Comparison of ENCODE assay signal across 16 cellular contexts in genomic region chr17:50817838-50818237, GRCh38. TPM values are rescaled to one million over a fixed set of nuclear protein-coding genes. Genes with fewer than 3 reads are reported as not detected.
DNase-seq lines count a peak whose midpoint lies in the region; ATAC-seq and TF ChIP-seq lines count a peak whose summit lies in the region.
"Had no signal": no experiment of that assay in that cellular context is flagged by ENCODE, and none has a peak within 500 bp of the region (broad histone marks: within the 10 kb centered on the region; RNA-seq: fewer than 3 reads in every experiment).

No MANE protein-coding gene starts in this region.

- no peak overlapping the region for H3K4me3 Mint-ChIP-seq in WTC11
- no peak overlapping the region for H3K4me3 Mint-ChIP-seq in activated CD4-positive, alpha-beta memory T cell treated with anti-CD3 and anti-CD28 coated beads, Interleukin-2, amount 10 ng/mL, durations not matched to agents 7 days and 5 days
- H3K4me3 Mint-ChIP-seq: activated CD8-positive, alpha-beta T cell treated with anti-CD3 and anti-CD28 coated beads, Interleukin-2, amount 10 ng/mL, durations not matched to agents 7 days and 5 days had no signal

- ATAC-seq in WTC11 (peak; percentile 32; the same call in 1 of the 2 replicates), HG03139 (IDR thresholded peaks at IDR 0.05; ENCODE audit: unreplicated experiment) (no peak)

- in situ Hi-C loops in ACHN (cut with HindIII; ENCODE audit: low pct_ligation_motif_present, low pct_unique_long_range_greater_than_20kb, low sequenced_read_pairs) = no loop called here

- H3K27ac Mint-ChIP-seq in WTC11 = no peak overlapping the region
- no peak overlapping the region for H3K27ac Mint-ChIP-seq in activated CD4-positive, alpha-beta memory T cell treated with anti-CD3 and anti-CD28 coated beads, Interleukin-2, amount 10 ng/mL, durations not matched to agents 7 days and 5 days
- H3K27ac Mint-ChIP-seq: activated CD8-positive, alpha-beta T cell treated with anti-CD3 and anti-CD28 coated beads, Interleukin-2, amount 10 ng/mL, durations not matched to agents 7 days and 5 days; immature natural killer cell had no signal

- POLR2A ChIA-PET in WTC11 (lab: Charles Lee) = no interaction called here
- POLR2A ChIA-PET in activated CD4-positive, alpha-beta memory T cell treated with anti-CD3 and anti-CD28 coated beads, Interleukin-2, amount 10 ng/mL, durations not matched to agents 7 days and 5 days (lab: Charles Lee) = no interaction called here

- CTCF ChIA-PET in WTC11 (lab: Charles Lee) = interaction anchor here (0.5 to 4.1 kb wide), 8 partner anchors 9 to 35 kb away, joined by 3 to 29 read pairs (median 4); partner anchors contain the start of gene WFIKKN2
- CTCF ChIA-PET in activated CD4-positive, alpha-beta memory T cell treated with anti-CD3 and anti-CD28 coated beads, Interleukin-2, amount 10 ng/mL, durations not matched to agents 7 days and 5 days (lab: Charles Lee) = interaction anchor here (1.0 to 2.2 kb wide), 9 partner anchors 11 to 139 kb away, joined by 3 to 14 read pairs (median 6); partner anchors contain the start of gene ANKRD40CL

- no peak overlapping the region for H3K4me3 ChIP-seq in coronary artery
- H3K4me3 ChIP-seq: SJCRH30 had no signal

- DNase-seq in ACHN (peak; percentile 79), HS-5 (ENCODE audit: low read depth) (peak; percentile 30), WTC11 (ENCODE audit: low spot score) (no peak), iPS-NIHi7 (ENCODE audit: extremely low spot score) (peak; percentile 57), coronary artery (ENCODE audit: low spot score) (no peak), inferior parietal cortex (ENCODE audit: extremely low spot score) (no peak)
- no peak for DNase-seq in activated CD4-positive, alpha-beta memory T cell treated with anti-CD3 and anti-CD28 coated beads, Interleukin-2, amount 10 ng/mL, durations not matched to agents 7 days and 5 days
- DNase-seq: NCI-H1694 treated with DMSO at 0.1 percent for 48 hours had no signal

- no peak overlapping the region for H3K27ac ChIP-seq in coronary artery
- H3K27ac ChIP-seq: gastrocnemius medialis, SJCRH30 had no signal

- TF ChIP-seq CTCF in WTC11 (IDR thresholded peaks at IDR 0.05) (no peak), coronary artery (IDR thresholded peaks at IDR 0.05) (no peak)

- peaks cover 4% of the 10 kb centered on the region; the same call in 1 of the 2 replicates for H3K9me3 Mint-ChIP-seq in WTC11
- H3K9me3 Mint-ChIP-seq in activated CD4-positive, alpha-beta memory T cell treated with anti-CD3 and anti-CD28 coated beads, Interleukin-2, amount 10 ng/mL, durations not matched to agents 7 days and 5 days = no peaks in the 10 kb centered on the region

- H3K27me3 Mint-ChIP-seq in WTC11 (ENCODE audit: low read depth) = no peaks in the 10 kb centered on the region
- peaks cover 36% of the 10 kb centered on the region for H3K27me3 Mint-ChIP-seq in activated CD4-positive, alpha-beta memory T cell treated with anti-CD3 and anti-CD28 coated beads, Interleukin-2, amount 10 ng/mL, durations not matched to agents 7 days and 5 days

- H3K4me1 Mint-ChIP-seq in WTC11 = peaks cover 10% of the 10 kb centered on the region
- peaks cover 27% of the 10 kb centered on the region for H3K4me1 Mint-ChIP-seq in activated CD4-positive, alpha-beta memory T cell treated with anti-CD3 and anti-CD28 coated beads, Interleukin-2, amount 10 ng/mL, durations not matched to agents 7 days and 5 days

- H3K36me3 Mint-ChIP-seq in WTC11 = no peaks in the 10 kb centered on the region
- H3K36me3 Mint-ChIP-seq in activated CD4-positive, alpha-beta memory T cell treated with anti-CD3 and anti-CD28 coated beads, Interleukin-2, amount 10 ng/mL, durations not matched to agents 7 days and 5 days (ENCODE audit: low read depth) = no peaks in the 10 kb centered on the region
- H3K36me3 Mint-ChIP-seq: immature natural killer cell had no signal

TF ChIP-seq in WTC11, 78 proteins besides CTCF, POLR2A, EP300 and RAD21:
- TF ChIP-seq ATF2 (CRISPR knock-in tag; IDR thresholded peaks at IDR 0.05; ENCODE audit: borderline replicate concordance, low read depth) = no peak
- TF ChIP-seq CBFB (CRISPR knock-in tag; IDR thresholded peaks at IDR 0.05; ENCODE audit: low read depth) = no peak
- no peak for TF ChIP-seq E2F4 (CRISPR knock-in tag; IDR thresholded peaks at IDR 0.05; ENCODE audit: borderline replicate concordance, low read depth)
- TF ChIP-seq ZNF512 (CRISPR knock-in tag; IDR thresholded peaks at IDR 0.05; ENCODE audit: borderline replicate concordance) = no peak
TF ChIP-seq in WTC11: peak in this region for 0.

RNA-seq across cellular contexts. Expression of gene WFIKKN2, which starts 17.5 kb away (rescaled TPM):
- total RNA-seq in WTC11 (2021) = 0.07 to 0.11 TPM (median 0.09 TPM) in 3 replicates
- not detected for total RNA-seq in activated CD4-positive, alpha-beta memory T cell treated with anti-CD3 and anti-CD28 coated beads, Interleukin-2, amount 10 ng/mL, durations not matched to agents 7 days and 5 days
- total RNA-seq: activated CD8-positive, alpha-beta T cell treated with anti-CD3 and anti-CD28 coated beads, Interleukin-2, amount 10 ng/mL, durations not matched to agents 7 days and 5 days; SJCRH30 had no signal

RNA-seq across cellular contexts. Expression of gene TOB1, which starts 48.3 kb away (rescaled TPM):
- 33.5 to 37.9 TPM (median 36.0 TPM) in 3 replicates for total RNA-seq in WTC11 (2021)
- 100 to 1,000 TPM; 121 to 124 TPM for total RNA-seq in activated CD4-positive, alpha-beta memory T cell treated with anti-CD3 and anti-CD28 coated beads, Interleukin-2, amount 10 ng/mL, durations not matched to agents 7 days and 5 days

RNA-seq across cellular contexts. Expression of gene ANKRD40CL, which starts 50.5 kb away (rescaled TPM):
- total RNA-seq in WTC11 (2021) = not detected in 3 replicates
- not detected for total RNA-seq in activated CD4-positive, alpha-beta memory T cell treated with anti-CD3 and anti-CD28 coated beads, Interleukin-2, amount 10 ng/mL, durations not matched to agents 7 days and 5 days
- total RNA-seq: activated CD8-positive, alpha-beta T cell treated with anti-CD3 and anti-CD28 coated beads, Interleukin-2, amount 10 ng/mL, durations not matched to agents 7 days and 5 days; gastrocnemius medialis; omental fat pad; SJCRH30; skeletal muscle tissue; urinary bladder had no signal

Comparison
In these comparisons a context has a peak if more than half of its experiments do, and no peak if none do; other contexts are left out.
1. DNase-seq: peak in ACHN (single experiment), HS-5 (single experiment) and iPS-NIHi7 (single experiment); none in WTC11 (single experiment), activated CD4-positive, alpha-beta memory T cell treated with anti-CD3 and anti-CD28 coated beads, Interleukin-2, amount 10 ng/mL, durations not matched to agents 7 days and 5 days (single experiment), coronary artery (single experiment) and inferior parietal cortex (single experiment).